18 cellular contexts compared by ENCODE assay signal in genomic region chr12:64652346-64652745, GRCh38. TPM values are rescaled to one million over a fixed set of nuclear protein-coding genes. Genes with fewer than 3 reads are reported as not detected.
A peak's percentile ranks its signal among the peaks of the same experiment; 100 is the strongest.
DNase-seq lines count a peak whose midpoint lies in the region; ATAC-seq and TF ChIP-seq lines count a peak whose summit lies in the region.
"Had no signal": no experiment of that assay in that cellular context is flagged by ENCODE, and none has a peak within 500 bp of the region (broad histone marks: within the 10 kb centered on the region; RNA-seq: fewer than 3 reads in every experiment).

No MANE protein-coding gene starts in this region.

- no peak overlapping the region for H3K9ac ChIP-seq in Karpas-422 (ENCODE audit: low read length)

- intact Hi-C loops in activated naive CD4-positive, alpha-beta T cell treated with anti-CD3 and anti-CD28 coated beads for 36 hours (cut with micrococcal nuclease): no loop called here
- intact Hi-C loops in ascending aorta (cut with DNase I): loop anchor here (2.0 kb wide), 1 partner anchor 20 kb away; no protein-coding TSS in a partner anchor

- H3K4me1 ChIP-seq in Karpas-422 (ENCODE audit: low read length): peaks cover 58% of the 10 kb centered on the region
- H3K4me1 ChIP-seq in ascending aorta: peaks cover 9 to 59% of the 10 kb centered on the region in 2 donors

- CTCF ChIA-PET in activated naive CD4-positive, alpha-beta T cell treated with anti-CD3 and anti-CD28 coated beads for 36 hours (lab: Charles Lee): interaction anchor here (0.7 to 1.9 kb wide), 2 partner anchors 12 to 103 kb away, joined by 3 to 8 read pairs; no protein-coding TSS in a partner anchor

- H3K9me3 ChIP-seq in Karpas-422 (ENCODE audit: low read length) (no peaks in the 10 kb centered on the region), ascending aorta (no peaks in the 10 kb centered on the region)
- H3K9me3 ChIP-seq: pancreas, SJSA1 had no signal

- H3K27me3 ChIP-seq in Karpas-422 (ENCODE audit: low read length) (no peaks in the 10 kb centered on the region), ascending aorta (no peaks in the 10 kb centered on the region)
- H3K27me3 ChIP-seq: pancreas, SJSA1 had no signal

- H3K27me3 Mint-ChIP-seq in activated naive CD4-positive, alpha-beta T cell treated with anti-CD3 and anti-CD28 coated beads for 36 hours (ENCODE audit: low read depth): no peaks in the 10 kb centered on the region
- H3K27me3 Mint-ChIP-seq: activated CD4-positive, alpha-beta T cell treated with anti-CD3 and anti-CD28 coated beads, Interleukin-2, amount 10 ng/mL, durations not matched to agents 24 days and 14 days had no signal

- no peaks in the 10 kb centered on the region for H3K9me2 ChIP-seq in Karpas-422 (replicated peaks; ENCODE audit: insufficient read depth, low read length)

- peaks cover 95% of the 10 kb centered on the region for H3K79me2 ChIP-seq in Karpas-422 (ENCODE audit: low read length)

- H3K27ac ChIP-seq in Karpas-422 (ENCODE audit: low read length) (peak overlapping the region; percentile 59; the same call in 1 of the 2 replicates), ascending aorta (peak overlapping the region; percentile 84 to 88)
- H3K27ac ChIP-seq: pancreas, SJSA1 had no signal

- H3K9me3 Mint-ChIP-seq in activated naive CD4-positive, alpha-beta T cell treated with anti-CD3 and anti-CD28 coated beads for 36 hours: no peaks in the 10 kb centered on the region
- H3K9me3 Mint-ChIP-seq in activated naive CD4-positive, alpha-beta T cell treated with anti-CD3 and anti-CD28 coated beads, Interleukin-2, amount 50 U/mL, for 72 hours: no peaks in the 10 kb centered on the region
- H3K9me3 Mint-ChIP-seq in stimulated activated effector memory CD8-positive, alpha-beta T cell treated with anti-CD3 and anti-CD28 coated beads, Interleukin-12 subunit alpha, Interleukin-12 subunit beta, amount 100 ng/mL, for 72 hours: no peaks in the 10 kb centered on the region
- H3K9me3 Mint-ChIP-seq: activated CD4-positive, alpha-beta T cell treated with anti-CD3 and anti-CD28 coated beads, Interleukin-2, amount 10 ng/mL, durations not matched to agents 24 days and 14 days had no signal

- H2AFZ ChIP-seq in Karpas-422 (ENCODE audit: low read length): no peak overlapping the region

- no peaks in the 10 kb centered on the region for H3K36me3 ChIP-seq in Karpas-422 (ENCODE audit: insufficient read depth, low read length)
- H3K36me3 ChIP-seq in ascending aorta: no peaks in the 10 kb centered on the region
- H3K36me3 ChIP-seq: pancreas had no signal

- no peaks in the 10 kb centered on the region for H4K20me1 ChIP-seq in Karpas-422 (ENCODE audit: insufficient read depth, low read depth, low read length)

- H3K27ac Mint-ChIP-seq in activated naive CD4-positive, alpha-beta T cell treated with anti-CD3 and anti-CD28 coated beads for 36 hours: peak overlapping the region; percentile 62
- peak overlapping the region in 1 of 2 donors; percentile 30 for H3K27ac Mint-ChIP-seq in activated naive CD4-positive, alpha-beta T cell treated with anti-CD3 and anti-CD28 coated beads, Interleukin-2, amount 50 U/mL, for 72 hours
- H3K27ac Mint-ChIP-seq in stimulated activated effector memory CD8-positive, alpha-beta T cell treated with anti-CD3 and anti-CD28 coated beads, Interleukin-12 subunit alpha, Interleukin-12 subunit beta, amount 100 ng/mL, for 72 hours: peak overlapping the region; percentile 76

- H3K4me2 ChIP-seq in Karpas-422 (ENCODE audit: low read depth, low read length, poor library complexity, severe bottlenecking): no peak overlapping the region

- H3K4me3 ChIP-seq in Karpas-422 (ENCODE audit: low read length) (no peak overlapping the region), ascending aorta (no peak overlapping the region)
- H3K4me3 ChIP-seq: pancreas, SJSA1 had no signal

- peaks cover 74% of the 10 kb centered on the region for H3K4me1 Mint-ChIP-seq in activated naive CD4-positive, alpha-beta T cell treated with anti-CD3 and anti-CD28 coated beads for 36 hours (ENCODE audit: low read depth)
- H3K4me1 Mint-ChIP-seq in stimulated activated effector memory CD8-positive, alpha-beta T cell treated with anti-CD3 and anti-CD28 coated beads, Interleukin-12 subunit alpha, Interleukin-12 subunit beta, amount 100 ng/mL, for 72 hours: peaks cover 57% of the 10 kb centered on the region

- H3K4me3 Mint-ChIP-seq in activated naive CD4-positive, alpha-beta T cell treated with anti-CD3 and anti-CD28 coated beads for 36 hours: no peak overlapping the region
- H3K4me3 Mint-ChIP-seq in stimulated activated effector memory CD8-positive, alpha-beta T cell treated with anti-CD3 and anti-CD28 coated beads, Interleukin-12 subunit alpha, Interleukin-12 subunit beta, amount 100 ng/mL, for 72 hours: no peak overlapping the region
- H3K4me3 Mint-ChIP-seq: activated CD4-positive, alpha-beta T cell treated with anti-CD3 and anti-CD28 coated beads, Interleukin-2, amount 10 ng/mL, durations not matched to agents 24 days and 14 days had no signal

- no peak for TF ChIP-seq CTCF in ascending aorta (IDR thresholded peaks at IDR 0.05)

- no peak for DNase-seq in activated naive CD4-positive, alpha-beta T cell treated with anti-CD3 and anti-CD28 coated beads for 36 hours
- DNase-seq in activated naive CD4-positive, alpha-beta T cell treated with anti-CD3 and anti-CD28 coated beads, Interleukin-2, amount 50 U/mL, for 72 hours (ENCODE audit: low spot score in 2 of 2): no peak
- DNase-seq in Karpas-422 (no peak), ascending aorta (ENCODE audit: low spot score in 2 of 2) (no peak)
- DNase-seq in stimulated activated effector memory CD8-positive, alpha-beta T cell treated with anti-CD3 and anti-CD28 coated beads, Interleukin-12 subunit alpha, Interleukin-12 subunit beta, amount 100 ng/mL, for 72 hours (ENCODE audit: low spot score in 2 of 2): no peak
- DNase-seq in activated CD8-positive, alpha-beta memory T cell treated with anti-CD3 and anti-CD28 coated beads, Interleukin-2, amount 50 U/mL, for 4 hours: no peak
- DNase-seq: activated CD4-positive, alpha-beta T cell treated with anti-CD3 and anti-CD28 coated beads, Interleukin-2, amount 10 ng/mL, durations not matched to agents 24 days and 14 days; Calu3; effector CD8-positive, alpha-beta T cell; GF-D8; Kasumi-1; kidney glomerular epithelial cell; NCI-H226; pancreas; PC-3; stimulated activated CD4-positive, alpha-beta T cell treated with anti-CD3 and anti-CD28 coated beads, Interleukin-2, amount 100 ng/mL, for 24 hours had no signal

- peaks cover 3% of the 10 kb centered on the region for H3K36me3 Mint-ChIP-seq in activated naive CD4-positive, alpha-beta T cell treated with anti-CD3 and anti-CD28 coated beads for 36 hours (ENCODE audit: low read depth)
- peaks cover 0 to 6% of the 10 kb centered on the region in 2 donors for H3K36me3 Mint-ChIP-seq in activated naive CD4-positive, alpha-beta T cell treated with anti-CD3 and anti-CD28 coated beads, Interleukin-2, amount 50 U/mL, for 72 hours
- peaks cover 4% of the 10 kb centered on the region for H3K36me3 Mint-ChIP-seq in stimulated activated effector memory CD8-positive, alpha-beta T cell treated with anti-CD3 and anti-CD28 coated beads, Interleukin-12 subunit alpha, Interleukin-12 subunit beta, amount 100 ng/mL, for 72 hours

- ATAC-seq in activated naive CD4-positive, alpha-beta T cell treated with anti-CD3 and anti-CD28 coated beads, Interleukin-2, amount 50 U/mL, for 72 hours: no peak
- ATAC-seq in stimulated activated effector memory CD8-positive, alpha-beta T cell treated with anti-CD3 and anti-CD28 coated beads, Interleukin-12 subunit alpha, Interleukin-12 subunit beta, amount 100 ng/mL, for 72 hours: no peak
- ATAC-seq in GM19328 (IDR thresholded peaks at IDR 0.05; ENCODE audit: unreplicated experiment): no peak
- ATAC-seq: pancreas, PC-3 had no signal

RNA-seq across cellular contexts. Expression of gene RASSF3, which starts 42.1 kb away (rescaled TPM):
- 10 to 100 TPM; 39.4 to 43.8 TPM for total RNA-seq in activated naive CD4-positive, alpha-beta T cell treated with anti-CD3 and anti-CD28 coated beads for 36 hours
- 10 to 100 TPM; 23.4 to 36.0 TPM for total RNA-seq in activated naive CD4-positive, alpha-beta T cell treated with anti-CD3 and anti-CD28 coated beads, Interleukin-2, amount 50 U/mL, for 72 hours
- 21.5 and 27.4 TPM in 2 replicates for total RNA-seq in Karpas-422 (2014; rRNA removed; shearing (Covaris generic); ENCODE audit: low replicate concordance)
- 79.6 TPM for total RNA-seq in ascending aorta
